9 cellular contexts compared by ENCODE assay signal in the genomic region with DNA sequence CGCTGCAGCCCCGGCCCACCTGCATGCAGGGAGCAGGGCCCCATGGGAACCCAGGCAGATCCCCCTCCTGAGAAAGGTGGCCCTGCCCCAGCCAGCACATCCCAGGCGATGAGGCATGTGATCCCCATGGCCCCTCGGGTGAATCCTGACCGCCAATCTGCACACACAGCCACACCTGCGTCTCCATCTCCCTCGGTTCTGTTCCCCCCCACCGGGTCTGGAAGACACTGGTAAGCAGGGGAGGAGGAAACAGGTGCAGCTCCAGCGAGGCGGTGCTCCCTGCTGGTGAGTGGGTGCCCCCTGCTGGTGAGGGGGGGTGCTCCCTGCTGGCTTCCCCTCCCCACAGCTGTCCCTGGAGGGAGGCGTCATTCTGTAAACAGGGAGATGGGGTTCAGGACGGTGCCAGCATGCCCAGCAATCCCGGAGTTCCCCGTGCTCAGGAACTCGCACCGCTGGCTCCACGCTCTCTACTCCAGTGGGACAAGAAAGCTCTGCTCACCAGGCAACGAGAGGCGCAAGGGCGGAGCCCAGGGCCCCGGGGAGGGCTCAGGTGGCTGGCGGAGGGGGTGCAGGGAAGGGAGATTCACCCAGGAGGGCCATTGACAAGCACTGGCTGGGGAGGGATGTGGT. TPM values are rescaled to one million over a fixed set of nuclear protein-coding genes. Genes with fewer than 3 reads are reported as not detected.
DNase-seq lines count a peak whose midpoint lies in the region; ATAC-seq, FAIRE-seq and TF ChIP-seq lines count a peak whose summit lies in the region.
"Had no signal": no experiment of that assay in that cellular context is flagged by ENCODE, and none has a peak within 500 bp of the region (broad histone marks: within the 10 kb centered on the region; RNA-seq: fewer than 3 reads in every experiment).

No MANE protein-coding gene starts in this region.

- no peaks in the 10 kb centered on the region for H3K27me3 ChIP-seq in DND-41 (ENCODE audit: insufficient read depth, low read length, poor library complexity)
- H3K27me3 ChIP-seq in bronchial epithelial cell (ENCODE audit: control insufficient read depth, insufficient read depth, low read length), result peaks cover under 1% of the 10 kb centered on the region

- H3K9me3 ChIP-seq in DND-41 (ENCODE audit: insufficient read depth, low read length, severe bottlenecking), result no peaks in the 10 kb centered on the region

- TF ChIP-seq CTCF in DND-41 (IDR thresholded peaks at IDR 0.05; ENCODE audit: borderline replicate concordance, extremely low read depth, low read length, poor library complexity, severe bottlenecking) (peak; percentile 97), bronchial epithelial cell (IDR thresholded peaks at IDR 0.05; ENCODE audit: insufficient read depth, low read length, severe bottlenecking) (peak; percentile 90)

- no peaks in the 10 kb centered on the region for H3K79me2 ChIP-seq in DND-41 (ENCODE audit: insufficient read depth, low read length)

- H3K27ac ChIP-seq in DND-41 (ENCODE audit: low read length), result 0 out of 2 replicates have a peak overlapping the region, but pooled peaks have one; percentile 13

- peak overlapping the region; percentile 4; the same call in 1 of the 2 replicates for H3K4me2 ChIP-seq in DND-41 (ENCODE audit: insufficient read depth, low read length)

- peaks cover 21% of the 10 kb centered on the region for H3K4me1 ChIP-seq in DND-41 (ENCODE audit: insufficient read depth, low read length)

- H3K4me3 ChIP-seq in DND-41 (ENCODE audit: low read depth in 1 of 2, low read length in 2 of 2), result no peak overlapping the region
- H3K4me3 ChIP-seq in bronchial epithelial cell (ENCODE audit: low read depth, low read length), result no peak overlapping the region

- FAIRE-seq in bronchial epithelial cell (lab: Jason Lieb, UNC), result no peak
- FAIRE-seq: TTC549 had no signal

- H4K20me1 ChIP-seq in DND-41 (ENCODE audit: insufficient read depth, low read length), result no peaks in the 10 kb centered on the region

- ATAC-seq in DND-41 (ENCODE audit: insufficient read depth, low read depth) (peak; percentile 92), HG02642 (IDR thresholded peaks at IDR 0.05; ENCODE audit: poor library complexity, unreplicated experiment) (peak; percentile 83), left lobe of liver (peak; percentile 96), HG03571 (IDR thresholded peaks at IDR 0.05; ENCODE audit: unreplicated experiment) (no peak)

- no peak overlapping the region for H2AFZ ChIP-seq in DND-41 (ENCODE audit: low read depth, low read length)

- H3K36me3 ChIP-seq in DND-41 (ENCODE audit: insufficient read depth, low read length), result no peaks in the 10 kb centered on the region
- no peaks in the 10 kb centered on the region for H3K36me3 ChIP-seq in bronchial epithelial cell (ENCODE audit: control insufficient read depth, insufficient read depth, low read length)

- H3K9ac ChIP-seq in DND-41 (ENCODE audit: low read depth, low read length), result no peak overlapping the region

- peak; percentile 86 for DNase-seq in DND-41
- DNase-seq in NCI-H2081 treated with DMSO at 0.1 percent for 48 hours (lab: John Stamatoyannopoulos, UW), result peak; percentile 75
- peak; percentile 24 for DNase-seq in activated CD4-positive, CD25-positive, alpha-beta regulatory T cell treated with anti-CD3 and anti-CD28 coated beads, Interleukin-2, amount 50 U/mL, for 16 hours (ENCODE audit: low read depth, low spot score)
- DNase-seq in bronchial epithelial cell (ENCODE audit: low read depth), result peak; percentile 46
- DNase-seq in left lobe of liver (ENCODE audit: low spot score), result peak; percentile 85
- DNase-seq in stimulated activated CD4-positive, alpha-beta T cell treated with anti-CD3 and anti-CD28 coated beads, TNF-alpha, amount 100 ng/mL, for 48 hours (ENCODE audit: low read depth in 3 of 3), result peak; percentile 46 to 79 (median 56)

RNA-seq across cellular contexts. Expression of gene SLC12A7, which starts 28.4 kb away (rescaled TPM):
- total RNA-seq in bronchial epithelial cell (10.3 and 14.5 TPM in 2 replicates), left lobe of liver (56.5 TPM)

Comparison
In these comparisons a context has a peak if more than half of its experiments do, and no peak if none do; other contexts are left out.
1. DNase-seq: peak in every context shown above with its lines; median percentile 86 in DND-41; 85 in left lobe of liver; 75 in NCI-H2081 treated with DMSO at 0.1 percent for 48 hours; 56 in stimulated activated CD4-positive, alpha-beta T cell treated with anti-CD3 and anti-CD28 coated beads, TNF-alpha, amount 100 ng/mL, for 48 hours; 46 in bronchial epithelial cell; 24 in activated CD4-positive, CD25-positive, alpha-beta regulatory T cell treated with anti-CD3 and anti-CD28 coated beads, Interleukin-2, amount 50 U/mL, for 16 hours.